9 cellular contexts compared by ENCODE assay signal in the genomic region with DNA sequence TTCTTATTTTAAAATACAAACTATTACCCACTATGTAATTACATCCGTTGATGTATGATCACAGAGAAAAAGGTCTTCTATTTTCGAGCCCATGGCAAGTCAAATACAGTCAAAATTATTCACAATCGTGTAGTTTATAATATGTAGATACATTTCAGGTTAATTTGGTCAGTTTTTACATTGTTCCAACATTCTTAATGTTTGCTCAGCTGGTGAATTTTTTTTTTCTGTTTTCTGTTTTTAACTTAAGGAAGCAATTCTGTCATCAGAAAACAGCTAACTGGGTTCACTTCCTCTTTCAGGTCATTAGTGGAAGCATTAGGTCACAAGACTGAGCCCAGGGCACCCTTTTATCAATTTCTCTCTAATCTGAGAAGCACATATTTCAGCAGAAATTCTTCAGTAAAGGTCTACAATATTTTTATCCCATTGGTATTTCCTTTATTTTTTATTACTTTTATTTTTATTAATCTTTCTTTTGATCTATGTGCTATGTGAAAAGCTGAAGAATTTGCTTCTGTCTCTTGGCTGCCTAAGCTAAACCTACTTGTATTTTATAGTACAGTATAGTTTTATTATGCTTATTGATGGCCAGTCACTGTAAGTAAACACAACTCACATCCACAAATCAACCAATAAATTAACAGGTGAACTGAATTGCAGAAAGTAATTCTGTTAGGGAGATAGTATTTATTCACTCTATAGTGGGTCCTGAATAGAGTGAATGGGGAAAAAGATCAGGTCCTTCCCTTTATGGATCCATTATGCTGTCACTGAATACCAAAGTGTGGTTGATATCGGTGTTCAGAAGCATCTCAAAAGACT.
A peak's percentile ranks its signal among the peaks of the same experiment; 100 is the strongest.
DNase-seq lines count a peak whose midpoint lies in the region; ATAC-seq and TF ChIP-seq lines count a peak whose summit lies in the region.
"Had no signal": no experiment of that assay in that cellular context is flagged by ENCODE, and none has a peak within 500 bp of the region (broad histone marks: within the 10 kb centered on the region; RNA-seq: fewer than 3 reads in every experiment).

No MANE protein-coding gene starts in this region.

- H3K4me3 Mint-ChIP-seq in activated T-cell treated with anti-CD3 and anti-CD28 coated beads, Interleukin-2, amount 50 U/mL, for 72 hours: peak overlapping the region; percentile 69 to 87
- H3K4me3 Mint-ChIP-seq in T-helper 17 cell: peak overlapping the region; percentile 86
- H3K4me3 Mint-ChIP-seq in stimulated activated naive B cell treated with anti-CD40 and anti-IgM and Interleukin-4, amounts not matched to agents 10 μg/mL and 1 μg/mL and 100 μg/mL, for 72 hours: peak overlapping the region; percentile 8 to 28

- no peaks in the 10 kb centered on the region for H3K27me3 Mint-ChIP-seq in activated T-cell treated with anti-CD3 and anti-CD28 coated beads, Interleukin-2, amount 50 U/mL, for 72 hours (ENCODE audit: low read depth)
- no peaks in the 10 kb centered on the region for H3K27me3 Mint-ChIP-seq in T-helper 17 cell
- H3K27me3 Mint-ChIP-seq in stimulated activated naive B cell treated with anti-CD40 and anti-IgM and Interleukin-4, amounts not matched to agents 10 μg/mL and 1 μg/mL and 100 μg/mL, for 72 hours: no peaks in the 10 kb centered on the region

- no peak overlapping the region for H3K27ac ChIP-seq in gastroesophageal sphincter
- H3K27ac ChIP-seq in esophagus muscularis mucosa (replicated peaks in 1 of 4): no peak overlapping the region
- H3K27ac ChIP-seq: SK-N-MC had no signal

- DNase-seq in activated T-cell treated with anti-CD3 and anti-CD28 coated beads, Interleukin-2, amount 50 U/mL, for 72 hours: no peak
- no peak for DNase-seq in activated T-cell treated with anti-CD3 and anti-CD28 coated beads, Interleukin-2, amount 50 U/mL, for 1 hour
- no peak for DNase-seq in T-helper 17 cell
- peak; percentile 5 for DNase-seq in stimulated activated naive B cell treated with anti-CD40 and anti-IgM and Interleukin-4, amounts not matched to agents 10 μg/mL and 1 μg/mL and 100 μg/mL, for 72 hours
- DNase-seq in NCI-H187 treated with DMSO at 0.1 percent for 48 hours (lab: John Stamatoyannopoulos, UW): no peak
- DNase-seq in esophagus muscularis mucosa (ENCODE audit: extremely low spot score): no peak

- H3K9me3 Mint-ChIP-seq in activated T-cell treated with anti-CD3 and anti-CD28 coated beads, Interleukin-2, amount 50 U/mL, for 72 hours: peaks cover 2 to 3% of the 10 kb centered on the region in 2 donors
- peaks cover 0 to 3% of the 10 kb centered on the region in 2 donors for H3K9me3 Mint-ChIP-seq in stimulated activated naive B cell treated with anti-CD40 and anti-IgM and Interleukin-4, amounts not matched to agents 10 μg/mL and 1 μg/mL and 100 μg/mL, for 72 hours

- H3K4me1 ChIP-seq in gastroesophageal sphincter (no peaks in the 10 kb centered on the region), esophagus muscularis mucosa (peaks cover 0 to 11% (median 3%) of the 10 kb centered on the region in 4 donors)

- 67 to 68% methylated on average over 4 of the region's 4 CpGs for WGBS in gastroesophageal sphincter (ENCODE audit: low coverage in 1 of 2), 2 donors
- WGBS in esophagus muscularis mucosa: 77% methylated on average over 4 of the region's 4 CpGs

- peaks cover 52% of the 10 kb centered on the region for H3K4me1 Mint-ChIP-seq in activated T-cell treated with anti-CD3 and anti-CD28 coated beads, Interleukin-2, amount 50 U/mL, for 72 hours (ENCODE audit: low read depth)
- H3K4me1 Mint-ChIP-seq in T-helper 17 cell: peaks cover 39% of the 10 kb centered on the region
- peaks cover 29 to 61% of the 10 kb centered on the region in 2 donors for H3K4me1 Mint-ChIP-seq in stimulated activated naive B cell treated with anti-CD40 and anti-IgM and Interleukin-4, amounts not matched to agents 10 μg/mL and 1 μg/mL and 100 μg/mL, for 72 hours

- TF ChIP-seq CTCF in gastroesophageal sphincter (IDR thresholded peaks at IDR 0.05) (no peak), esophagus muscularis mucosa (IDR thresholded peaks at IDR 0.05) (no peak)

- H3K4me3 ChIP-seq in gastroesophageal sphincter (no peak overlapping the region), esophagus muscularis mucosa (no peak overlapping the region)
- H3K4me3 ChIP-seq: SK-N-MC had no signal

- H3K36me3 Mint-ChIP-seq in activated T-cell treated with anti-CD3 and anti-CD28 coated beads, Interleukin-2, amount 50 U/mL, for 72 hours (ENCODE audit: insufficient read depth in 2 of 2): peaks cover 0 to 4% of the 10 kb centered on the region in 2 donors
- H3K36me3 Mint-ChIP-seq in T-helper 17 cell (ENCODE audit: low read depth): no peaks in the 10 kb centered on the region
- H3K36me3 Mint-ChIP-seq in stimulated activated naive B cell treated with anti-CD40 and anti-IgM and Interleukin-4, amounts not matched to agents 10 μg/mL and 1 μg/mL and 100 μg/mL, for 72 hours: no peaks in the 10 kb centered on the region

- H3K27me3 ChIP-seq in gastroesophageal sphincter (no peaks in the 10 kb centered on the region), esophagus muscularis mucosa (no peaks in the 10 kb centered on the region)

- TF ChIP-seq EP300 in gastroesophageal sphincter (IDR thresholded peaks at IDR 0.05): no peak
- no peak for TF ChIP-seq EP300 in esophagus muscularis mucosa (IDR thresholded peaks at IDR 0.05)

- H3K36me3 ChIP-seq in gastroesophageal sphincter (no peaks in the 10 kb centered on the region), esophagus muscularis mucosa (no peaks in the 10 kb centered on the region)

- no peak for ATAC-seq in activated T-cell treated with anti-CD3 and anti-CD28 coated beads, Interleukin-2, amount 50 U/mL, for 72 hours (replicated peaks in 1 of 2)
- ATAC-seq in HG03045 (IDR thresholded peaks at IDR 0.05; ENCODE audit: unreplicated experiment) (peak; percentile 45), T-helper 17 cell (peak; percentile 22), gastroesophageal sphincter (no peak)
- peak; percentile 53 to 58 for ATAC-seq in stimulated activated naive B cell treated with anti-CD40 and anti-IgM and Interleukin-4, amounts not matched to agents 10 μg/mL and 1 μg/mL and 100 μg/mL, for 72 hours (replicated peaks)

- peak overlapping the region; percentile 64 for H3K27ac Mint-ChIP-seq in activated T-cell treated with anti-CD3 and anti-CD28 coated beads, Interleukin-2, amount 50 U/mL, for 72 hours
- peak overlapping the region; percentile 98 for H3K27ac Mint-ChIP-seq in T-helper 17 cell
- H3K27ac Mint-ChIP-seq in stimulated activated naive B cell treated with anti-CD40 and anti-IgM and Interleukin-4, amounts not matched to agents 10 μg/mL and 1 μg/mL and 100 μg/mL, for 72 hours: peak overlapping the region; percentile 92

- TF ChIP-seq POLR2A in gastroesophageal sphincter (IDR thresholded peaks at IDR 0.05): no peak
- no peak for TF ChIP-seq POLR2A in esophagus muscularis mucosa (IDR thresholded peaks at IDR 0.05; ENCODE audit: low read depth)

- intact Hi-C loops in esophagus muscularis mucosa (cut with DNase I): no loop called here

- no peaks in the 10 kb centered on the region for H3K9me3 ChIP-seq in T-helper 17 cell (ENCODE audit: control insufficient read depth, low read length, poor library complexity, severe bottlenecking)
- no peaks in the 10 kb centered on the region for H3K9me3 ChIP-seq in gastroesophageal sphincter
- H3K9me3 ChIP-seq in esophagus muscularis mucosa: no peaks in the 10 kb centered on the region

Comparison
In these comparisons a context has a peak if more than half of its experiments do, and no peak if none do; other contexts are left out.
1. ATAC-seq: peak in HG03045 (single experiment), T-helper 17 cell (single experiment) and stimulated activated naive B cell treated with anti-CD40 and anti-IgM and Interleukin-4, amounts not matched to agents 10 μg/mL and 1 μg/mL and 100 μg/mL, for 72 hours (2 of 2); none in activated T-cell treated with anti-CD3 and anti-CD28 coated beads, Interleukin-2, amount 50 U/mL, for 72 hours (0 of 2) and gastroesophageal sphincter (single experiment).
2. H3K4me3 Mint-ChIP-seq: peak in every context shown above with its lines; median percentile 86 in T-helper 17 cell; 78 in activated T-cell treated with anti-CD3 and anti-CD28 coated beads, Interleukin-2, amount 50 U/mL, for 72 hours; 18 in stimulated activated naive B cell treated with anti-CD40 and anti-IgM and Interleukin-4, amounts not matched to agents 10 μg/mL and 1 μg/mL and 100 μg/mL, for 72 hours.
3. Peak in every context shown above with its lines, with median percentiles within 50 percentile points of each other: H3K27ac Mint-ChIP-seq.